ENCODE assay signal across 1 cellular context in the genomic region with DNA sequence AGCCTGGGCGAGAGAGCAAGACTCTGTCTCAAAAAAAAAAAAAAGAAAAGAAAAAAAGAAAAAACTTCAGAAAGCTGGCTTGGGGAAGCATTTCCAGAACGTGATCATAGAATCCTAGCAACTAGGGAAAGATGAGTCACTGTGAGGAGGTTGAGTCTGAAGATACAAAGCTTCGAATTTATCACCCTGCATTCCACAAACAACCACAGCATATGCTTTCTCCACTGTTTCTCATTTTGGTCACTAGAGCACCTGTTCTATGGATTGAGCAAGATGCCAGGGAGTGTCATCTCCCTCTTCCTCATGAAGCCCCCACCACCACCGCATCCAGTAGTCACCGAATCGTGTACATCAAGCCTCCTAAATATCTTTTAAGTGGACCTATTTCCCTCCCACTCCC.
TF ChIP-seq lines count a peak whose summit lies in the region.

No MANE protein-coding gene starts in this region.

TF ChIP-seq in SK-N-SH treated with all-trans-retinoic acid at 6 μM for 48 hours, 23 proteins besides CTCF, POLR2A, EP300 and RAD21 (continued from another document):
- TF ChIP-seq, protein P1, sequence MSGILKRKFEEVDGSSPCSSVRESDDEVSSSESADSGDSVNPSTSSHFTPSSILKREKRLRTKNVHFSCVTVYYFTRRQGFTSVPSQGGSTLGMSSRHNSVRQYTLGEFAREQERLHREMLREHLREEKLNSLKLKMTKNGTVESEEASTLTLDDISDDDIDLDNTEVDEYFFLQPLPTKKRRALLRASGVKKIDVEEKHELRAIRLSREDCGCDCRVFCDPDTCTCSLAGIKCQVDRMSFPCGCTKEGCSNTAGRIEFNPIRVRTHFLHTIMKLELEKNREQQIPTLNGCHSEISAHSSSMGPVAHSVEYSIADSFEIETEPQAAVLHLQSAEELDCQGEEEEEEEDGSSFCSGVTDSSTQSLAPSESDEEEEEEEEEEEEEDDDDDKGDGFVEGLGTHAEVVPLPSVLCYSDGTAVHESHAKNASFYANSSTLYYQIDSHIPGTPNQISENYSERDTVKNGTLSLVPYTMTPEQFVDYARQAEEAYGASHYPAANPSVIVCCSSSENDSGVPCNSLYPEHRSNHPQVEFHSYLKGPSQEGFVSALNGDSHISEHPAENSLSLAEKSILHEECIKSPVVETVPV (CRISPR knock-in tag; IDR thresholded peaks at IDR 0.05) = no peak
- TF ChIP-seq PPARA (CRISPR knock-in tag; IDR thresholded peaks at IDR 0.05; ENCODE audit: borderline replicate concordance) = no peak
- TF ChIP-seq, protein P2, sequence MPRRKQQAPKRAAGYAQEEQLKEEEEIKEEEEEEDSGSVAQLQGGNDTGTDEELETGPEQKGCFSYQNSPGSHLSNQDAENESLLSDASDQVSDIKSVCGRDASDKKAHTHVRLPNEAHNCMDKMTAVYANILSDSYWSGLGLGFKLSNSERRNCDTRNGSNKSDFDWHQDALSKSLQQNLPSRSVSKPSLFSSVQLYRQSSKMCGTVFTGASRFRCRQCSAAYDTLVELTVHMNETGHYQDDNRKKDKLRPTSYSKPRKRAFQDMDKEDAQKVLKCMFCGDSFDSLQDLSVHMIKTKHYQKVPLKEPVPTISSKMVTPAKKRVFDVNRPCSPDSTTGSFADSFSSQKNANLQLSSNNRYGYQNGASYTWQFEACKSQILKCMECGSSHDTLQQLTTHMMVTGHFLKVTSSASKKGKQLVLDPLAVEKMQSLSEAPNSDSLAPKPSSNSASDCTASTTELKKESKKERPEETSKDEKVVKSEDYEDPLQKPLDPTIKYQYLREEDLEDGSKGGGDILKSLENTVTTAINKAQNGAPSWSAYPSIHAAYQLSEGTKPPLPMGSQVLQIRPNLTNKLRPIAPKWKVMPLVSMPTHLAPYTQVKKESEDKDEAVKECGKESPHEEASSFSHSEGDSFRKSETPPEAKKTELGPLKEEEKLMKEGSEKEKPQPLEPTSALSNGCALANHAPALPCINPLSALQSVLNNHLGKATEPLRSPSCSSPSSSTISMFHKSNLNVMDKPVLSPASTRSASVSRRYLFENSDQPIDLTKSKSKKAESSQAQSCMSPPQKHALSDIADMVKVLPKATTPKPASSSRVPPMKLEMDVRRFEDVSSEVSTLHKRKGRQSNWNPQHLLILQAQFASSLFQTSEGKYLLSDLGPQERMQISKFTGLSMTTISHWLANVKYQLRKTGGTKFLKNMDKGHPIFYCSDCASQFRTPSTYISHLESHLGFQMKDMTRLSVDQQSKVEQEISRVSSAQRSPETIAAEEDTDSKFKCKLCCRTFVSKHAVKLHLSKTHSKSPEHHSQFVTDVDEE (CRISPR knock-in tag; IDR thresholded peaks at IDR 0.05) = no peak
- no peak for TF ChIP-seq SNAI2 (CRISPR knock-in tag; IDR thresholded peaks at IDR 0.05)
